ENCODE assay signal across 7 cellular contexts in the genomic region with DNA sequence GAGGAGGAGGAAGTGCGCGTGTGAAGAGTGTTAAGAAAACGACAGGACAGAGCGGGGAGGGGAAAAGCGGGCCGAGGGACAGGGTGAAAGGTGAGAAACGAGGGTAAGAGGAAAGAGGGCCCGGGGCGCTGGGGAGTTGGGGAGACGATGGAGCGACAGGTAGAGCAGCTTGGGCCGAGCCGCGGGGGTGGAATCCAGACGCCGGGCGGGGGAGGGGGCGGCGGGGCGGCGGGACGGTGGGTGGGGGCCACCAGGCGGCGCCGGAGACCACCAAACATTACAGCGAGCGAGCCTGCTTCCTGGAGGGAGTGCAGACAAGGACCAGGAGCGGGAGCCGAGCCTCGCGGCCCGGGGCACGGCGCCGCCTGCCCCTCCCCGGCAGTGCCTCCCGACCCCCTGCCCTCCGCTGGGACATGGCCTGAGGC. TPM values are rescaled to one million over a fixed set of nuclear protein-coding genes. Genes with fewer than 3 reads are reported as not detected.
A peak's percentile ranks its signal among the peaks of the same experiment; 100 is the strongest.
DNase-seq lines count a peak whose midpoint lies in the region; ATAC-seq and TF ChIP-seq lines count a peak whose summit lies in the region.
"Not testable (repeated sequence)": the region's sequence is repeated elsewhere in the genome, so short reads cannot be mapped to it uniquely, and the experiment has no call there.

No MANE protein-coding gene starts in this region.

- not testable (repeated sequence) for H2AK9ac ChIP-seq in IMR-90 (replicated peaks; ENCODE audit: low read depth, low read length, poor library complexity)

- peaks cover 11% of the 10 kb centered on the region for H3K36me3 Mint-ChIP-seq in activated CD4-positive, alpha-beta T cell treated with anti-CD3 and anti-CD28 coated beads, Interleukin-2, amount 10 ng/mL, durations not matched to agents 7 days and 5 days (ENCODE audit: low read depth)

- H2AFZ ChIP-seq in IMR-90 (replicated peaks; ENCODE audit: low read length, poor library complexity) = not testable (repeated sequence)

- H3K9ac ChIP-seq in IMR-90 (ENCODE audit: low read depth, low read length) = peak overlapping the region; percentile 69
- not testable (repeated sequence) for H3K9ac ChIP-seq in rectal smooth muscle tissue (ENCODE audit: low read length)

- H3K9me3 ChIP-seq in IMR-90 (ENCODE audit: control insufficient read depth, insufficient read depth, low read length); iPS DF 6.9 (ENCODE audit: control insufficient read depth, insufficient read depth, low read length): not testable (repeated sequence)

- not testable (repeated sequence) for H3K79me1 ChIP-seq in IMR-90 (ENCODE audit: low read depth in 1 of 2, low read length in 2 of 2)

- peak overlapping the region; percentile 48; the same call in 1 of the 2 replicates for H3K4me2 ChIP-seq in IMR-90 (ENCODE audit: low read depth, low read length)

- not testable (repeated sequence) for H3K27me3 ChIP-seq in IMR-90 (ENCODE audit: control insufficient read depth, insufficient read depth, low read length); iPS DF 6.9 (ENCODE audit: control insufficient read depth, insufficient read depth, low read length); rectal smooth muscle tissue (ENCODE audit: control insufficient read depth, insufficient read depth, low read length)

- not testable (repeated sequence) for H3K27me3 Mint-ChIP-seq in activated CD4-positive, alpha-beta T cell treated with anti-CD3 and anti-CD28 coated beads, Interleukin-2, amount 10 ng/mL, durations not matched to agents 7 days and 5 days

- TF ChIP-seq RAD21 in IMR-90 (IDR thresholded peaks at IDR 0.05; ENCODE audit: low read length) = not testable (repeated sequence)

- not testable (repeated sequence) for TF ChIP-seq CTCF in IMR-90 (conservative IDR thresholded peaks at IDR 0.05; ENCODE audit: low read depth, low read length); cardiac fibroblast (IDR thresholded peaks at IDR 0.05; ENCODE audit: low read depth, low read length)

- not testable (repeated sequence) for H3K14ac ChIP-seq in IMR-90 (replicated peaks; ENCODE audit: low read depth, low read length)

- H2BK120ac ChIP-seq in IMR-90 (ENCODE audit: low read depth, low read length) = not testable (repeated sequence)

- H3K9me3 Mint-ChIP-seq in activated CD4-positive, alpha-beta T cell treated with anti-CD3 and anti-CD28 coated beads, Interleukin-2, amount 10 ng/mL, durations not matched to agents 7 days and 5 days = not testable (repeated sequence)

- not testable (repeated sequence) for H4K5ac ChIP-seq in IMR-90 (ENCODE audit: low read depth, low read length)

- not testable (repeated sequence) for H3K18ac ChIP-seq in IMR-90 (ENCODE audit: low read depth, low read length)

- not testable (repeated sequence) for H2BK15ac ChIP-seq in IMR-90 (ENCODE audit: low read depth, low read length)

- not testable (repeated sequence) for H3K4ac ChIP-seq in IMR-90 (ENCODE audit: low read depth, low read length)

- not testable (repeated sequence) for H4K20me1 ChIP-seq in IMR-90 (ENCODE audit: insufficient read depth, low read length)

- dilution Hi-C loops in IMR-90 (cut with HindIII; ENCODE audit: low sequenced_read_pairs, unreplicated experiment) = not testable (repeated sequence)

- TF ChIP-seq POLR2A in IMR-90 (IDR thresholded peaks at IDR 0.05; ENCODE audit: low read depth, low read length) = not testable (repeated sequence)

- H3K27ac ChIP-seq in IMR-90 (ENCODE audit: insufficient read depth, low read length) (peak overlapping the region; percentile 89), rectal smooth muscle tissue (ENCODE audit: low read depth, low read length) (peak overlapping the region; percentile 77)
- H3K27ac ChIP-seq in iPS DF 6.9 (ENCODE audit: low read length) = not testable (repeated sequence)

- H4K8ac ChIP-seq in IMR-90 (ENCODE audit: low read depth in 2 of 2, low read length in 2 of 2) = not testable (repeated sequence)

- not testable (repeated sequence) for H2BK5ac ChIP-seq in IMR-90 (ENCODE audit: low read depth, low read length, poor library complexity, severe bottlenecking)

- H2BK20ac ChIP-seq in IMR-90 (ENCODE audit: low read depth, low read length) = not testable (repeated sequence)

- CTCF ChIA-PET in IMR-90 (lab: Yijun Ruan, JAX); activated CD4-positive, alpha-beta T cell treated with anti-CD3 and anti-CD28 coated beads, Interleukin-2, amount 10 ng/mL, durations not matched to agents 7 days and 5 days (lab: Charles Lee): not testable (repeated sequence)

- POLR2A ChIA-PET in IMR-90 (lab: Charles Lee; ENCODE audit: unreplicated experiment); activated CD4-positive, alpha-beta T cell treated with anti-CD3 and anti-CD28 coated beads, Interleukin-2, amount 10 ng/mL, durations not matched to agents 7 days and 5 days (lab: Charles Lee): not testable (repeated sequence)

- not testable (repeated sequence) for H4K91ac ChIP-seq in IMR-90 (ENCODE audit: insufficient read depth, low read depth, low read length)

- not testable (repeated sequence) for H3K4me1 ChIP-seq in IMR-90 (ENCODE audit: control insufficient read depth, insufficient read depth, low read length); iPS DF 6.9 (ENCODE audit: control insufficient read depth, insufficient read depth, low read length); rectal smooth muscle tissue (ENCODE audit: control insufficient read depth, insufficient read depth, low read length)

- H3K9me1 ChIP-seq in IMR-90 (ENCODE audit: insufficient read depth, low read length) = not testable (repeated sequence)

- H3K56ac ChIP-seq in IMR-90 (ENCODE audit: extremely low read depth, insufficient read depth, low read length) = not testable (repeated sequence)

- BruUV-seq in IMR-90 (replicated peaks; lab: Mats Ljungman, UMichigan) = not testable (repeated sequence)

- peak overlapping the region; percentile 70 for H3K4me3 ChIP-seq in IMR-90 (ENCODE audit: insufficient read depth, low read depth, low read length)
- peak overlapping the region; percentile 28 to 58 for H3K4me3 ChIP-seq in cardiac fibroblast (replicated peaks in 1 of 2; ENCODE audit: low read depth in 2 of 2, low read length in 2 of 2)
- H3K4me3 ChIP-seq in iPS DF 6.9 (ENCODE audit: low read length) = peak overlapping the region; percentile 74; the same call in 1 of the 2 replicates
- H3K4me3 ChIP-seq in rectal smooth muscle tissue (ENCODE audit: low read length) = peak overlapping the region; percentile 46

- H3K36me3 ChIP-seq in IMR-90 (ENCODE audit: control insufficient read depth, insufficient read depth, low read length); iPS DF 6.9 (ENCODE audit: control insufficient read depth, insufficient read depth, low read length); rectal smooth muscle tissue (ENCODE audit: control insufficient read depth, insufficient read depth, low read length): not testable (repeated sequence)

- H3K27ac Mint-ChIP-seq in activated CD4-positive, alpha-beta T cell treated with anti-CD3 and anti-CD28 coated beads, Interleukin-2, amount 10 ng/mL, durations not matched to agents 7 days and 5 days = peak overlapping the region; percentile 94

- peaks cover 33% of the 10 kb centered on the region for H3K4me1 Mint-ChIP-seq in activated CD4-positive, alpha-beta T cell treated with anti-CD3 and anti-CD28 coated beads, Interleukin-2, amount 10 ng/mL, durations not matched to agents 7 days and 5 days

- not testable (repeated sequence) for H2AK5ac ChIP-seq in IMR-90 (ENCODE audit: low read depth, low read length)

- DNase-seq in IMR-90; cardiac fibroblast (ENCODE audit: low read depth in 2 of 2); iPS DF 6.9 (ENCODE audit: low read depth, low spot score): not testable (repeated sequence)
- DNase-seq in activated CD4-positive, alpha-beta T cell treated with anti-CD3 and anti-CD28 coated beads, Interleukin-2, amount 10 ng/mL, durations not matched to agents 7 days and 5 days = peak; percentile 33

- intact Hi-C loops in IMR-90 (cut with micrococcal nuclease) = not testable (repeated sequence)

- not testable (repeated sequence) for H3K23ac ChIP-seq in IMR-90 (ENCODE audit: low read depth, low read length)

- in situ Hi-C loops in IMR-90 (cut with MboI; ENCODE audit: low sequenced_read_pairs) = not testable (repeated sequence)

- peak overlapping the region; percentile 98 for H3K4me3 Mint-ChIP-seq in activated CD4-positive, alpha-beta T cell treated with anti-CD3 and anti-CD28 coated beads, Interleukin-2, amount 10 ng/mL, durations not matched to agents 7 days and 5 days

- ATAC-seq in GM18868 (IDR thresholded peaks at IDR 0.05; ENCODE audit: unreplicated experiment) = peak; percentile 12
- peak; percentile 33 for ATAC-seq in HG02642 (IDR thresholded peaks at IDR 0.05; ENCODE audit: poor library complexity, unreplicated experiment)
- peak; percentile 40 for ATAC-seq in IMR-90 (ENCODE audit: low read depth)

- WGBS in IMR-90 (ENCODE audit: extremely low coverage in 2 of 2, insufficient read length in 1 of 2), 2 experiments = no CpG with 5 or more reads among the region's 38 CpGs
- no CpG with 5 or more reads among the region's 38 CpGs for WGBS in iPS DF 6.9 (ENCODE audit: insufficient coverage, insufficient read length)

RNA-seq across cellular contexts. Expression of a gene that starts 0.9 kb away (rescaled TPM):
- not detected in 2 replicates for total RNA-seq in IMR-90 (2012; rRNA removed)
- polyA plus RNA-seq in IMR-90 (2012; rRNA removed) = not detected in 2 replicates
- not detected in 2 replicates for polyA plus RNA-seq in IMR-90 (2012; cell fraction: cytosol; rRNA removed)
- 0.05 TPM in 1 of 2 replicates, not detected in the other for polyA plus RNA-seq in IMR-90 (2012; cell fraction: nucleus; rRNA removed; ENCODE audit: low replicate concordance)
- under 1 TPM; 0.67 to 0.92 TPM for total RNA-seq in activated CD4-positive, alpha-beta T cell treated with anti-CD3 and anti-CD28 coated beads, Interleukin-2, amount 10 ng/mL, durations not matched to agents 7 days and 5 days
